ENCODE assay signal across 1 cellular context in genomic region chr6:16572317-16572716, GRCh38.
A peak's percentile ranks its signal among the peaks of the same experiment; 100 is the strongest.
TF ChIP-seq lines count a peak whose summit lies in the region.

No MANE protein-coding gene starts in this region.

TF ChIP-seq in HepG2, 621 proteins besides CTCF, POLR2A, EP300 and RAD21 (continued from another document):
- peak; percentile 85 for TF ChIP-seq MAFF (IDR thresholded peaks at IDR 0.05; ENCODE audit: low read depth, low read length)
TF ChIP-seq in HepG2: peak in this region for 2.
